In genomic region chr10:99630439-99630838, GRCh38 we compare ENCODE assay signal across 9 cellular contexts. TPM values are rescaled to one million over a fixed set of nuclear protein-coding genes. Genes with fewer than 3 reads are reported as not detected.
DNase-seq lines count a peak whose midpoint lies in the region; FAIRE-seq and TF ChIP-seq lines count a peak whose summit lies in the region.
"Had no signal": no experiment of that assay in that cellular context is flagged by ENCODE, and none has a peak within 500 bp of the region (broad histone marks: within the 10 kb centered on the region; RNA-seq: fewer than 3 reads in every experiment).

No MANE protein-coding gene starts in this region.

- no peaks in the 10 kb centered on the region for H4K20me1 ChIP-seq in SK-N-SH (ENCODE audit: insufficient read depth)

- no peaks in the 10 kb centered on the region for H3K9me3 ChIP-seq in SK-N-SH
- H3K9me3 ChIP-seq in ovary, result no peaks in the 10 kb centered on the region
- H3K9me3 ChIP-seq in MG63, result no peaks in the 10 kb centered on the region

- POLR2A ChIA-PET in SK-N-SH (lab: Yijun Ruan, JAX), result no interaction called here

- H3K79me2 ChIP-seq in SK-N-SH (ENCODE audit: insufficient read depth), result no peaks in the 10 kb centered on the region

- FAIRE-seq in GM18507 (lab: Jason Lieb, UNC) (peak; percentile 12), frontal cortex (lab: Jason Lieb, UNC) (no peak)
- FAIRE-seq: endometrium had no signal

- H3K4me2 ChIP-seq in SK-N-SH, result no peak overlapping the region

- H3F3A ChIP-seq in SK-N-SH (replicated peaks; ENCODE audit: insufficient read depth), result peaks cover 4% of the 10 kb centered on the region

- TF ChIP-seq POLR2A in lower leg skin (IDR thresholded peaks at IDR 0.05) (no peak), ovary (IDR thresholded peaks at IDR 0.05) (no peak)

- 81% methylated on average over 2 of the region's 2 CpGs for WGBS in SK-N-SH (ENCODE audit: low lambda C conversion rate)
- 1 to 16% methylated on average over 2 of the region's 2 CpGs for WGBS in lower leg skin, 2 donors
- WGBS in ovary, 3 donors, result 24 to 39% (median 24%) methylated on average over 2 of the region's 2 CpGs

- peak; percentile 55 for DNase-seq in AG08395 (ENCODE audit: low spot score)
- no peak for DNase-seq in GM18507 (ENCODE audit: extremely low spot score, insufficient read length, low read depth)
- peak; percentile 39 for DNase-seq in SK-N-SH
- peak; percentile 76 for DNase-seq in foreskin melanocyte
- no peak for DNase-seq in lower leg skin (ENCODE audit: low spot score in 2 of 2)
- no peak for DNase-seq in ovary
- no peak for DNase-seq in MG63
- no peak for DNase-seq in frontal cortex (ENCODE audit: low spot score in 2 of 2)

- H2AFZ ChIP-seq in SK-N-SH (ENCODE audit: low read depth), result no peak overlapping the region

- H3K9ac ChIP-seq in SK-N-SH, result no peak overlapping the region

- TF ChIP-seq RAD21 in SK-N-SH (IDR thresholded peaks at IDR 0.05; ENCODE audit: low read length), result peak; percentile 75

- TF ChIP-seq EP300 in SK-N-SH (IDR thresholded peaks at IDR 0.05; ENCODE audit: borderline replicate concordance in 1 of 2, low read depth in 1 of 2, low read length in 1 of 2), result no peak
- no peak for TF ChIP-seq EP300 in ovary (IDR thresholded peaks at IDR 0.05)

- CTCF ChIA-PET in SK-N-SH (lab: Yijun Ruan, JAX), result interaction anchor here (0.7 to 4.3 kb wide), 14 partner anchors 9 to 194 kb away, joined by 3 to 21 read pairs (median 4); partner anchors contain the start of genes ENTPD7 and SLC25A28

- H3K27me3 ChIP-seq in SK-N-SH (ENCODE audit: insufficient read depth), result no peaks in the 10 kb centered on the region
- H3K27me3 ChIP-seq in ovary, result no peaks in the 10 kb centered on the region
- no peaks in the 10 kb centered on the region for H3K27me3 ChIP-seq in MG63

- 0 out of 4 replicates have a peak overlapping the region, but pooled peaks of 1 of the 2 experiments have one; percentile 30 for H3K27ac ChIP-seq in SK-N-SH (ENCODE audit: low read depth in 2 of 2, low read length in 1 of 2)
- no peak overlapping the region for H3K27ac ChIP-seq in ovary

- intact Hi-C loops in lower leg skin (cut with DNase I; ENCODE audit: low total_unique reads) (loop anchor here (10.0 kb wide), 1 partner anchor 74 kb away; no protein-coding TSS in a partner anchor), ovary (cut with DNase I) (no loop called here)

- H3K9me2 ChIP-seq in SK-N-SH, result no peaks in the 10 kb centered on the region

- H3K4me3 ChIP-seq in SK-N-SH (ENCODE audit: low read depth in 2 of 2, low read length in 1 of 2) (no peak overlapping the region), lower leg skin (ENCODE audit: low read depth, poor library complexity, severe bottlenecking) (no peak overlapping the region), ovary (no peak overlapping the region), MG63 (no peak overlapping the region)

- H3K36me3 ChIP-seq in SK-N-SH (replicated peaks in 1 of 2; ENCODE audit: control insufficient read depth in 1 of 2, insufficient read depth in 2 of 2, low read length in 1 of 2) (no peaks in the 10 kb centered on the region), ovary (no peaks in the 10 kb centered on the region), MG63 (no peaks in the 10 kb centered on the region)

- TF ChIP-seq CTCF in SK-N-SH (IDR thresholded peaks at IDR 0.05) (peak; percentile 68), lower leg skin (IDR thresholded peaks at IDR 0.05) (no peak), ovary (IDR thresholded peaks at IDR 0.05) (no peak)

- H3K4me1 ChIP-seq in SK-N-SH (ENCODE audit: control insufficient read depth in 1 of 2, insufficient read depth in 2 of 2, low read depth in 1 of 2, low read length in 1 of 2), result peaks cover 8 to 9% of the 10 kb centered on the region in 2 experiments; a peak in 3 of 4 replicates
- no peaks in the 10 kb centered on the region for H3K4me1 ChIP-seq in ovary (ENCODE audit: insufficient read depth)

TF ChIP-seq in SK-N-SH, 30 proteins besides CTCF, POLR2A, EP300 and RAD21:
- TF ChIP-seq PBX3 (IDR thresholded peaks at IDR 0.05), result no peak
- peak; percentile 77 for TF ChIP-seq SMC3 (IDR thresholded peaks at IDR 0.05; ENCODE audit: low read depth, low read length)

RNA-seq across cellular contexts. Expression of gene SLC25A28, which starts 10.2 kb away (rescaled TPM):
- polyA plus RNA-seq in SK-N-SH (2012; rRNA removed), result 23.8 and 34.3 TPM in 2 replicates
- polyA plus RNA-seq in SK-N-SH (2012; cell fraction: cytosol; rRNA removed), result 8.2 and 14.4 TPM in 2 replicates
- 107 and 158 TPM in 2 replicates for polyA plus RNA-seq in SK-N-SH (2012; cell fraction: nucleus; rRNA removed)
- total RNA-seq in lower leg skin, result 10 to 100 TPM; 21.0 to 43.0 (median 26.4) TPM
- 10 to 100 TPM; 19.6 to 47.1 (median 42.9) TPM for total RNA-seq in ovary
- 10 to 100 TPM; 54.7 to 86.1 TPM for polyA plus RNA-seq in ovary
- total RNA-seq in MG63 (2014; rRNA removed; shearing (Covaris generic); ENCODE audit: low replicate concordance), result 20.0 and 35.3 TPM in 2 replicates
- 25.3 TPM for total RNA-seq in frontal cortex

RNA-seq across cellular contexts. Expression of gene ENTPD7, which starts 28.9 kb away (rescaled TPM):
- polyA plus RNA-seq in SK-N-SH (2012; rRNA removed) (3.9 and 6.2 TPM in 2 replicates), ovary (1 to 10 TPM; 1.1 to 8.8 TPM)
- polyA plus RNA-seq in SK-N-SH (2012; cell fraction: cytosol; rRNA removed), result 4.5 and 5.3 TPM in 2 replicates
- 3.5 and 5.6 TPM in 2 replicates for polyA plus RNA-seq in SK-N-SH (2012; cell fraction: nucleus; rRNA removed)
- total RNA-seq in lower leg skin (1 to 10 TPM; 5.6 to 8.8 (median 8.1) TPM), ovary (1 to 10 TPM; 2.1 to 7.6 (median 5.3) TPM), frontal cortex (10.2 TPM)
- 9.8 and 11.8 TPM in 2 replicates for total RNA-seq in MG63 (2014; rRNA removed; shearing (Covaris generic); ENCODE audit: low replicate concordance)

Comparison
In these comparisons a context has a peak if more than half of its experiments do, and no peak if none do; other contexts are left out.
1. DNase-seq: peak in AG08395 (single experiment), SK-N-SH (single experiment) and foreskin melanocyte (single experiment); none in GM18507 (single experiment), lower leg skin (0 of 2), ovary (0 of 5), MG63 (single experiment) and frontal cortex (0 of 2).